In genomic region chr5:120463991-120464626, GRCh38 we compare ENCODE assay signal across 8 cellular contexts.
A peak's percentile ranks its signal among the peaks of the same experiment; 100 is the strongest.
DNase-seq lines count a peak whose midpoint lies in the region; ATAC-seq and TF ChIP-seq lines count a peak whose summit lies in the region.

PRR16 (plus strand) TSS chr5:120464300.

- peak within 1 kb of the TSS; percentile 75 to 82 for H3K27ac ChIP-seq in tibial artery

- DNase-seq in ELF-1 (ENCODE audit: low read depth, low spot score) = peak; percentile 69
- DNase-seq in T-helper 2 cell treated with Interferon-gamma antibody and Interleukin-4, amounts not matched to agents 5 μg/mL and 100 μg/mL, for 36 hours (ENCODE audit: low spot score) = no peak
- DNase-seq in erythroblast (lab: John Stamatoyannopoulos, UW) = peak; percentile 51 to 52
- peak; percentile 71 for DNase-seq in midbrain (lab: John Stamatoyannopoulos, UW)
- DNase-seq in tibial artery = peak; percentile 46 to 74
- no peak for DNase-seq in activated CD4-positive, alpha-beta T cell treated with anti-CD3 and anti-CD28 coated beads for 1 hour

- no peaks in the 10 kb centered on the region for H3K9me3 ChIP-seq in tibial artery

- no peaks in the 10 kb centered on the region for H3K36me3 Mint-ChIP-seq in T-helper 2 cell treated with Interferon-gamma antibody and Interleukin-4, amounts not matched to agents 5 μg/mL and 100 μg/mL, for 36 hours (ENCODE audit: low read depth)

- H3K27me3 Mint-ChIP-seq in T-helper 2 cell treated with Interferon-gamma antibody and Interleukin-4, amounts not matched to agents 5 μg/mL and 100 μg/mL, for 36 hours (ENCODE audit: low read depth) = peaks cover 60% of the 10 kb centered on the region

- H3K4me3 ChIP-seq in tibial artery = peak within 1 kb of the TSS; percentile 64 to 65

- no peak within 1 kb of the TSS for H3K27ac Mint-ChIP-seq in T-helper 2 cell treated with Interferon-gamma antibody and Interleukin-4, amounts not matched to agents 5 μg/mL and 100 μg/mL, for 36 hours

- H3K4me1 Mint-ChIP-seq in T-helper 2 cell treated with Interferon-gamma antibody and Interleukin-4, amounts not matched to agents 5 μg/mL and 100 μg/mL, for 36 hours (ENCODE audit: low read depth) = peaks cover 6% of the 10 kb centered on the region

- TF ChIP-seq CTCF in tibial artery (IDR thresholded peaks at IDR 0.05) = peak; percentile 42 to 65

- no peaks in the 10 kb centered on the region for H3K27me3 ChIP-seq in tibial artery

- H3K4me1 ChIP-seq in tibial artery = peaks cover 0 to 9% (median 5%) of the 10 kb centered on the region in 4 donors

- intact Hi-C loops in tibial artery (cut with DNase I; ENCODE audit: low total_unique reads) = loop anchor here (10.0 kb wide), 1 partner anchor 509 kb away; no protein-coding TSS in a partner anchor

- no peaks in the 10 kb centered on the region for H3K36me3 ChIP-seq in tibial artery

- ATAC-seq in GM21367 (IDR thresholded peaks at IDR 0.05; ENCODE audit: unreplicated experiment) (peak; percentile 92), HG03565 (IDR thresholded peaks at IDR 0.05; ENCODE audit: unreplicated experiment) (peak; percentile 76)

- H3K9me3 Mint-ChIP-seq in T-helper 2 cell treated with Interferon-gamma antibody and Interleukin-4, amounts not matched to agents 5 μg/mL and 100 μg/mL, for 36 hours = no peaks in the 10 kb centered on the region

- no peak for TF ChIP-seq POLR2A in erythroblast (IDR thresholded peaks at IDR 0.05; ENCODE audit: low read length)

- peak within 1 kb of the TSS; percentile 65 for H3K4me3 Mint-ChIP-seq in T-helper 2 cell treated with Interferon-gamma antibody and Interleukin-4, amounts not matched to agents 5 μg/mL and 100 μg/mL, for 36 hours

Comparison
In these comparisons a context has a peak if more than half of its experiments do, and no peak if none do; other contexts are left out.
1. DNase-seq: peak in ELF-1 (single experiment), erythroblast (2 of 2), midbrain (single experiment) and tibial artery (2 of 2); none in T-helper 2 cell treated with Interferon-gamma antibody and Interleukin-4, amounts not matched to agents 5 μg/mL and 100 μg/mL, for 36 hours (single experiment) and activated CD4-positive, alpha-beta T cell treated with anti-CD3 and anti-CD28 coated beads for 1 hour (single experiment).